7 cellular contexts compared by ENCODE assay signal in genomic region chr11:65316311-65316978, GRCh38. TPM values are rescaled to one million over a fixed set of nuclear protein-coding genes. Genes with fewer than 3 reads are reported as not detected.
A peak's percentile ranks its signal among the peaks of the same experiment; 100 is the strongest.
DNase-seq lines count a peak whose midpoint lies in the region; ATAC-seq and TF ChIP-seq lines count a peak whose summit lies in the region.

No MANE protein-coding gene starts in this region.

- ATAC-seq in activated B cell treated with CpG ODN at 0.5 μM for 24 hours (ENCODE audit: low read depth) (no peak), GM18873 (IDR thresholded peaks at IDR 0.05; ENCODE audit: low FRiP score, unreplicated experiment) (no peak), HG03045 (IDR thresholded peaks at IDR 0.05; ENCODE audit: unreplicated experiment) (no peak)
- ATAC-seq in stimulated activated effector memory CD8-positive, alpha-beta T cell treated with anti-CD3 and anti-CD28 coated beads, Interleukin-12 subunit alpha, Interleukin-12 subunit beta, amount 100 ng/mL, for 72 hours: no peak

- H3K36me3 Mint-ChIP-seq in activated B cell treated with CpG ODN at 0.5 μM for 24 hours (ENCODE audit: low read depth): no peaks in the 10 kb centered on the region
- no peaks in the 10 kb centered on the region for H3K36me3 Mint-ChIP-seq in stimulated activated effector memory CD8-positive, alpha-beta T cell treated with anti-CD3 and anti-CD28 coated beads, Interleukin-12 subunit alpha, Interleukin-12 subunit beta, amount 100 ng/mL, for 72 hours

- H3K27ac ChIP-seq in hepatocyte: peak overlapping the region; percentile 98

- peaks cover 5% of the 10 kb centered on the region for H3K4me1 Mint-ChIP-seq in activated B cell treated with CpG ODN at 0.5 μM for 24 hours
- peaks cover 12% of the 10 kb centered on the region for H3K4me1 Mint-ChIP-seq in stimulated activated effector memory CD8-positive, alpha-beta T cell treated with anti-CD3 and anti-CD28 coated beads, Interleukin-12 subunit alpha, Interleukin-12 subunit beta, amount 100 ng/mL, for 72 hours

- no peaks in the 10 kb centered on the region for H3K9me2 ChIP-seq in hepatocyte (replicated peaks; ENCODE audit: insufficient read depth)

- no peaks in the 10 kb centered on the region for H3K27me3 ChIP-seq in hepatocyte

- H3K27ac Mint-ChIP-seq in activated B cell treated with CpG ODN at 0.5 μM for 24 hours: no peak overlapping the region
- H3K27ac Mint-ChIP-seq in stimulated activated effector memory CD8-positive, alpha-beta T cell treated with anti-CD3 and anti-CD28 coated beads, Interleukin-12 subunit alpha, Interleukin-12 subunit beta, amount 100 ng/mL, for 72 hours: no peak overlapping the region

- peaks cover 88% of the 10 kb centered on the region for H3K79me2 ChIP-seq in hepatocyte

- 42% methylated on average over 18 of the region's 18 CpGs for WGBS in hepatocyte (ENCODE audit: low lambda C conversion rate, missing lambda C conversion rate)

- H3K36me3 ChIP-seq in hepatocyte (replicated peaks; ENCODE audit: insufficient read depth, low read depth): no peaks in the 10 kb centered on the region

- H3K4me3 Mint-ChIP-seq in activated B cell treated with CpG ODN at 0.5 μM for 24 hours: peak overlapping the region; percentile 83
- H3K4me3 Mint-ChIP-seq in stimulated activated effector memory CD8-positive, alpha-beta T cell treated with anti-CD3 and anti-CD28 coated beads, Interleukin-12 subunit alpha, Interleukin-12 subunit beta, amount 100 ng/mL, for 72 hours: peak overlapping the region; percentile 62

- peaks cover 25% of the 10 kb centered on the region for H3K4me1 ChIP-seq in hepatocyte (ENCODE audit: insufficient read depth)

- POLR2A ChIA-PET in activated B cell treated with CpG ODN at 0.5 μM for 24 hours (lab: Charles Lee): interaction anchor here (0.6 to 2.0 kb wide), 9 partner anchors 13 to 94 kb away, joined by 3 to 16 read pairs (median 5); partner anchors contain the start of gene DPF2

- peaks cover 8% of the 10 kb centered on the region for H3K27me3 Mint-ChIP-seq in activated B cell treated with CpG ODN at 0.5 μM for 24 hours

- no peak overlapping the region for H2AFZ ChIP-seq in hepatocyte

- H3K9me3 ChIP-seq in hepatocyte (ENCODE audit: low read depth): no peaks in the 10 kb centered on the region

- H3K9me3 Mint-ChIP-seq in activated B cell treated with CpG ODN at 0.5 μM for 24 hours: no peaks in the 10 kb centered on the region
- H3K9me3 Mint-ChIP-seq in stimulated activated effector memory CD8-positive, alpha-beta T cell treated with anti-CD3 and anti-CD28 coated beads, Interleukin-12 subunit alpha, Interleukin-12 subunit beta, amount 100 ng/mL, for 72 hours: no peaks in the 10 kb centered on the region

- H3K4me3 ChIP-seq in hepatocyte: peak overlapping the region; percentile 99

- H3K4me2 ChIP-seq in hepatocyte: peak overlapping the region; percentile 85

- CTCF ChIA-PET in activated B cell treated with CpG ODN at 0.5 μM for 24 hours (lab: Charles Lee): interaction anchor here (0.6 to 7.9 kb wide), 15 partner anchors 11 to 952 kb away, joined by 3 to 110 read pairs (median 4); partner anchors contain the start of genes CAPN1, DPF2, RAB1B and TM7SF2

- H4K20me1 ChIP-seq in hepatocyte (ENCODE audit: insufficient read depth, poor library complexity, severe bottlenecking): peaks cover 46% of the 10 kb centered on the region

- TF ChIP-seq CTCF in activated B cell treated with CpG ODN at 0.5 μM for 24 hours (IDR thresholded peaks at IDR 0.05): no peak
- no peak for TF ChIP-seq CTCF in hepatocyte (IDR thresholded peaks at IDR 0.05; ENCODE audit: poor library complexity)

- intact Hi-C loops in activated B cell treated with CpG ODN at 0.5 μM for 24 hours (cut with micrococcal nuclease): no loop called here

- peak; percentile 90 for DNase-seq in HS-5 (ENCODE audit: low read depth)
- DNase-seq in activated B cell treated with CpG ODN at 0.5 μM for 24 hours: no peak
- peak; percentile 72 for DNase-seq in hepatocyte (ENCODE audit: low spot score)
- no peak for DNase-seq in stimulated activated effector memory CD8-positive, alpha-beta T cell treated with anti-CD3 and anti-CD28 coated beads, Interleukin-12 subunit alpha, Interleukin-12 subunit beta, amount 100 ng/mL, for 72 hours (ENCODE audit: low spot score in 2 of 2)
- DNase-seq in mesenteric fat pad (ENCODE audit: low spot score): no peak

RNA-seq across cellular contexts. Expression of gene CDC42EP2, which starts 1.8 kb away (rescaled TPM):
- 0.18 and 0.83 TPM in 2 replicates for total RNA-seq in activated B cell treated with CpG ODN at 0.5 μM for 24 hours
- 19.5 and 21.7 TPM in 2 replicates for total RNA-seq in hepatocyte
- 31.2 and 35.0 TPM in 2 replicates for polyA plus RNA-seq in hepatocyte
- total RNA-seq in mesenteric fat pad: 88.4 TPM

RNA-seq across cellular contexts. Expression of gene DPF2, which starts 17.2 kb away (rescaled TPM):
- total RNA-seq in activated B cell treated with CpG ODN at 0.5 μM for 24 hours: 88.3 and 89.6 TPM in 2 replicates
- 26.8 and 28.4 TPM in 2 replicates for total RNA-seq in hepatocyte
- polyA plus RNA-seq in hepatocyte: 50.0 and 51.6 TPM in 2 replicates
- total RNA-seq in mesenteric fat pad: 34.1 TPM

RNA-seq across cellular contexts. Expression of gene TIGD3, which starts 38.1 kb away (rescaled TPM):
- total RNA-seq in activated B cell treated with CpG ODN at 0.5 μM for 24 hours (1.4 and 1.6 TPM in 2 replicates), hepatocyte (1.7 and 1.8 TPM in 2 replicates), mesenteric fat pad (not detected)
- polyA plus RNA-seq in hepatocyte: 1.6 and 2.0 TPM in 2 replicates

RNA-seq across cellular contexts. Expression of gene POLA2, which starts 54.7 kb away (rescaled TPM):
- total RNA-seq in activated B cell treated with CpG ODN at 0.5 μM for 24 hours (37.1 and 43.4 TPM in 2 replicates), hepatocyte (2.5 and 4.1 TPM in 2 replicates), mesenteric fat pad (5.9 TPM)
- 5.0 and 8.0 TPM in 2 replicates for polyA plus RNA-seq in hepatocyte

Comparison
In these comparisons a context has a peak if more than half of its experiments do, and no peak if none do; other contexts are left out.
1. DNase-seq: peak in HS-5 (single experiment) and hepatocyte (single experiment); none in activated B cell treated with CpG ODN at 0.5 μM for 24 hours (single experiment), stimulated activated effector memory CD8-positive, alpha-beta T cell treated with anti-CD3 and anti-CD28 coated beads, Interleukin-12 subunit alpha, Interleukin-12 subunit beta, amount 100 ng/mL, for 72 hours (0 of 2) and mesenteric fat pad (single experiment).
2. RNA of gene CDC42EP2, which starts 1.8 kb away (total RNA-seq): 88.4 TPM in mesenteric fat pad (single experiment) and 19.5 to 21.7 TPM in hepatocyte; 0.18 to 0.83 TPM in activated B cell treated with CpG ODN at 0.5 μM for 24 hours; every median in the first group is over 10 times any median in the second.